Comparison of ENCODE assay signal across 8 cellular contexts in genomic region chr10:45673074-45673628, GRCh38. TPM values are rescaled to one million over a fixed set of nuclear protein-coding genes. Genes with fewer than 3 reads are reported as not detected.
DNase-seq lines count a peak whose midpoint lies in the region; ATAC-seq and TF ChIP-seq lines count a peak whose summit lies in the region.

No MANE protein-coding gene starts in this region.

- H3K4me1 ChIP-seq in prostate gland (replicated peaks) = no peaks in the 10 kb centered on the region

- ATAC-seq in HG03175 (IDR thresholded peaks at IDR 0.05; ENCODE audit: unreplicated experiment) (no peak), GM19035 (IDR thresholded peaks at IDR 0.05; ENCODE audit: unreplicated experiment) (no peak)

- TF ChIP-seq CTCF in fibroblast of mammary gland (conservative IDR thresholded peaks at IDR 0.05; ENCODE audit: control insufficient read depth, insufficient read depth, low read depth, low read length) (no peak), prostate gland (IDR thresholded peaks at IDR 0.05) (no peak)

- no peaks in the 10 kb centered on the region for H3K9me3 ChIP-seq in SK-N-MC (ENCODE audit: low read depth, low read length)
- no peaks in the 10 kb centered on the region for H3K9me3 ChIP-seq in prostate gland

- no peak for TF ChIP-seq POLR2A in prostate gland (IDR thresholded peaks at IDR 0.05)

- H3K27ac ChIP-seq in SK-N-MC = no peak overlapping the region
- H3K27ac ChIP-seq in prostate gland = peak overlapping the region; percentile 76 to 87

- H3K9ac ChIP-seq in SK-N-MC (ENCODE audit: insufficient read length) = no peak overlapping the region

- WGBS in prostate gland = 38% methylated on average over 19 of the region's 19 CpGs

- DNase-seq in NCI-H82 (lab: John Stamatoyannopoulos, UW) (peak; percentile 7), NCI-H82 treated with DMSO at 0.1 percent for 48 hours (lab: John Stamatoyannopoulos, UW; ENCODE audit: unreplicated experiment) (no peak), SK-N-MC (ENCODE audit: low read depth, low spot score) (no peak), fibroblast of mammary gland (ENCODE audit: low read depth) (peak; percentile 33), prostate gland (ENCODE audit: low spot score) (no peak), DMS153 treated with DMSO at 0.1 percent for 48 hours (lab: John Stamatoyannopoulos, UW; ENCODE audit: unreplicated experiment) (no peak)

- H3K36me3 ChIP-seq in SK-N-MC (ENCODE audit: insufficient read depth, low read length) = no peaks in the 10 kb centered on the region
- no peaks in the 10 kb centered on the region for H3K36me3 ChIP-seq in prostate gland

- intact Hi-C loops in prostate gland (cut with DNase I) = no loop called here

- H3K4me3 ChIP-seq in SK-N-MC = peak overlapping the region; percentile 81
- H3K4me3 ChIP-seq in fibroblast of mammary gland (ENCODE audit: control insufficient read depth, low read depth, low read length) = peak overlapping the region; percentile 55
- H3K4me3 ChIP-seq in prostate gland = peak overlapping the region; percentile 74 to 81

- H3K27me3 ChIP-seq in prostate gland (replicated peaks; ENCODE audit: insufficient read depth) = no peaks in the 10 kb centered on the region

RNA-seq across cellular contexts. Expression of gene ZFAND4, which starts 0.6 kb away (rescaled TPM):
- 10 to 100 TPM; 31.4 to 36.9 TPM for total RNA-seq in prostate gland

RNA-seq across cellular contexts. Expression of gene WASHC2C, which starts 53.9 kb away (rescaled TPM):
- 10 to 100 TPM; 36.8 to 37.3 TPM for total RNA-seq in prostate gland

Comparison
In these comparisons a context has a peak if more than half of its experiments do, and no peak if none do; other contexts are left out.
1. DNase-seq: peak in NCI-H82 (single experiment) and fibroblast of mammary gland (single experiment); none in NCI-H82 treated with DMSO at 0.1 percent for 48 hours (single experiment), SK-N-MC (single experiment), prostate gland (single experiment) and DMS153 treated with DMSO at 0.1 percent for 48 hours (single experiment).
2. Peak in every context shown above with its lines, with median percentiles within 50 percentile points of each other: H3K4me3 ChIP-seq.